ENCODE assay signal across 22 cellular contexts in genomic region chr10:130901311-130902165, GRCh38.
"Had no signal": no experiment of that assay in that cellular context is flagged by ENCODE, and none has a peak within 500 bp of the region (broad histone marks: within the 10 kb centered on the region; RNA-seq: fewer than 3 reads in every experiment).

No MANE protein-coding gene starts in this region.

- H3K4me3 ChIP-seq: body of pancreas, cardiac muscle cell, left ventricle myocardium inferior, pancreas, psoas muscle, right atrium auricular region, thyroid gland, upper lobe of right lung had no signal

- ATAC-seq: activated naive CD8-positive, alpha-beta T cell treated with anti-CD3 and anti-CD28 coated beads, Interleukin-2, amount 50 U/mL, for 24 hours; activated T-cell treated with anti-CD3 and anti-CD28 coated beads, Interleukin-2, amount 50 U/mL, for 72 hours; body of pancreas; natural killer cell; pancreas; psoas muscle; upper lobe of right lung had no signal

- H3K4me1 Mint-ChIP-seq: activated naive CD8-positive, alpha-beta T cell treated with anti-CD3 and anti-CD28 coated beads, Interleukin-2, amount 50 U/mL, for 24 hours; natural killer cell had no signal

- H3K36me3 Mint-ChIP-seq: natural killer cell had no signal

- H3K27ac Mint-ChIP-seq: activated naive CD8-positive, alpha-beta T cell treated with anti-CD3 and anti-CD28 coated beads, Interleukin-2, amount 50 U/mL, for 24 hours; activated T-cell treated with anti-CD3 and anti-CD28 coated beads, Interleukin-2, amount 50 U/mL, for 72 hours; natural killer cell; stimulated activated naive CD8-positive, alpha-beta T cell treated with anti-CD3 and anti-CD28 coated beads, Interleukin-15, Interleukin-2, amounts not matched to agents 100 ng/mL and 50 ng/mL, for 24 hours had no signal

- H3K9me3 ChIP-seq: body of pancreas, left ventricle myocardium inferior, neutrophil, pancreas, psoas muscle, right atrium auricular region, thyroid gland, upper lobe of right lung had no signal

- H3K27ac ChIP-seq: body of pancreas, cardiac muscle cell, left ventricle myocardium inferior, neutrophil, pancreas, psoas muscle, right atrium auricular region, thyroid gland, upper lobe of right lung had no signal

- H3K4me1 ChIP-seq: body of pancreas, left ventricle myocardium inferior, pancreas, psoas muscle, right atrium auricular region, thyroid gland, upper lobe of right lung had no signal

- H3K9me3 Mint-ChIP-seq: activated naive CD8-positive, alpha-beta T cell treated with anti-CD3 and anti-CD28 coated beads, Interleukin-2, amount 50 U/mL, for 24 hours; activated T-cell treated with anti-CD3 and anti-CD28 coated beads, Interleukin-2, amount 50 U/mL, for 72 hours; natural killer cell; stimulated activated naive CD8-positive, alpha-beta T cell treated with anti-CD3 and anti-CD28 coated beads, Interleukin-15, Interleukin-2, amounts not matched to agents 100 ng/mL and 50 ng/mL, for 24 hours had no signal

- DNase-seq: activated CD4-positive, alpha-beta T cell treated with anti-CD3 and anti-CD28 coated beads for 4 hours; activated CD4-positive, alpha-beta T cell treated with anti-CD3 and anti-CD28 coated beads, Interleukin-2, amount 50 U/mL, for 48 hours; activated CD4-positive, CD25-positive, alpha-beta regulatory T cell; activated effector memory CD4-positive, alpha-beta T cell treated with anti-CD3 and anti-CD28 coated beads, Interleukin-2, amount 50 U/mL, for 16 hours; activated naive CD4-positive, alpha-beta T cell treated with anti-CD3 and anti-CD28 coated beads, Interleukin-2, amount 50 U/mL, for 16 hours; activated naive CD8-positive, alpha-beta T cell treated with anti-CD3 and anti-CD28 coated beads, Interleukin-2, amount 50 U/mL, for 24 hours; activated T-cell treated with anti-CD3 and anti-CD28 coated beads, Interleukin-2, amount 50 U/mL, for 72 hours; body of pancreas; left ventricle myocardium inferior; midbrain; natural killer cell; pancreas; psoas muscle; stimulated activated CD4-positive, alpha-beta T cell treated with anti-CD3 and anti-CD28 coated beads, Interleukin-4, amount 100 ng/mL, for 24 hours; substantia nigra; T-helper 1 cell; thyroid gland; upper lobe of right lung had no signal

- H3K36me3 ChIP-seq: cardiac muscle cell, left ventricle myocardium inferior, neutrophil, pancreas, right atrium auricular region, thyroid gland, upper lobe of right lung had no signal

- H3K4me3 Mint-ChIP-seq: activated naive CD8-positive, alpha-beta T cell treated with anti-CD3 and anti-CD28 coated beads, Interleukin-2, amount 50 U/mL, for 24 hours; activated T-cell treated with anti-CD3 and anti-CD28 coated beads, Interleukin-2, amount 50 U/mL, for 72 hours; natural killer cell; stimulated activated naive CD8-positive, alpha-beta T cell treated with anti-CD3 and anti-CD28 coated beads, Interleukin-15, Interleukin-2, amounts not matched to agents 100 ng/mL and 50 ng/mL, for 24 hours had no signal

- H3K27me3 ChIP-seq: body of pancreas, cardiac muscle cell, neutrophil, pancreas, right atrium auricular region, thyroid gland had no signal
